In genomic region chr12:87599459-87599858, GRCh38 we compare ENCODE assay signal across 2 cellular contexts.
TF ChIP-seq lines count a peak whose summit lies in the region.

No MANE protein-coding gene starts in this region.

TF ChIP-seq in SK-N-SH, 30 proteins besides CTCF, POLR2A, EP300 and RAD21 (continued from another document):
- TF ChIP-seq ZBTB33 (IDR thresholded peaks at IDR 0.05; ENCODE audit: borderline replicate concordance, low read depth): no peak
- no peak for TF ChIP-seq REST (IDR thresholded peaks at IDR 0.05; ENCODE audit: low read depth, low read length)
- TF ChIP-seq TCF12 (IDR thresholded peaks at IDR 0.05): no peak
- TF ChIP-seq MXI1 (IDR thresholded peaks at IDR 0.05; ENCODE audit: low read depth, low read length): no peak
- TF ChIP-seq GABPA (IDR thresholded peaks at IDR 0.05; ENCODE audit: low read depth): no peak
- no peak for TF ChIP-seq USF1 (IDR thresholded peaks at IDR 0.05; ENCODE audit: borderline replicate concordance, low read depth)
- no peak for TF ChIP-seq GATA2 (CRISPR knock-in tag; IDR thresholded peaks at IDR 0.05)
- TF ChIP-seq YY1 (IDR thresholded peaks at IDR 0.05; ENCODE audit: low read depth): no peak
- no peak for TF ChIP-seq MAX (IDR thresholded peaks at IDR 0.05; ENCODE audit: low read depth)
- TF ChIP-seq RCOR1 (IDR thresholded peaks at IDR 0.05; ENCODE audit: low read length): no peak
- TF ChIP-seq NFIC (IDR thresholded peaks at IDR 0.05; ENCODE audit: borderline replicate concordance): no peak
- no peak for TF ChIP-seq EZH2phosphoT487 (IDR thresholded peaks at IDR 0.05; ENCODE audit: borderline replicate concordance, low read depth)
- no peak for TF ChIP-seq IRF3 (IDR thresholded peaks at IDR 0.05; ENCODE audit: low read depth, low read length)

TF ChIP-seq in SK-N-SH treated with all-trans-retinoic acid at 6 μM for 48 hours, 23 proteins besides CTCF, POLR2A, EP300 and RAD21 (continued from another document):
- no peak for TF ChIP-seq PATZ1 (CRISPR knock-in tag; IDR thresholded peaks at IDR 0.05; ENCODE audit: borderline replicate concordance)
